In genomic region chr2:234913208-234913626, GRCh38 we compare ENCODE assay signal across 17 cellular contexts. TPM values are rescaled to one million over a fixed set of nuclear protein-coding genes. Genes with fewer than 3 reads are reported as not detected.
DNase-seq lines count a peak whose midpoint lies in the region; ATAC-seq and TF ChIP-seq lines count a peak whose summit lies in the region.
"Had no signal": no experiment of that assay in that cellular context is flagged by ENCODE, and none has a peak within 500 bp of the region (broad histone marks: within the 10 kb centered on the region; RNA-seq: fewer than 3 reads in every experiment).

No MANE protein-coding gene starts in this region.

- no peak overlapping the region for H3K4me3 Mint-ChIP-seq in endodermal cell
- no peak overlapping the region for H3K4me3 Mint-ChIP-seq in activated CD4-positive, alpha-beta T cell treated with anti-CD3 and anti-CD28 coated beads, Interleukin-2, amount 10 ng/mL, durations not matched to agents 24 days and 14 days
- H3K4me3 Mint-ChIP-seq: GM23338, neural progenitor cell had no signal

- no peaks in the 10 kb centered on the region for H3K27me3 Mint-ChIP-seq in endodermal cell (ENCODE audit: insufficient read depth)
- peaks cover 2% of the 10 kb centered on the region for H3K27me3 Mint-ChIP-seq in activated CD4-positive, alpha-beta T cell treated with anti-CD3 and anti-CD28 coated beads, Interleukin-2, amount 10 ng/mL, durations not matched to agents 24 days and 14 days

- peak in 1 of 56 donors; percentile 23 for TF ChIP-seq CTCF in dorsolateral prefrontal cortex (IDR thresholded peaks at IDR 0.05 in 54 of 56, conservative IDR thresholded peaks at IDR 0.05 in 2 of 56; ENCODE audit: low read depth in 1 of 56, partially characterized antibody in 56 of 56)
- TF ChIP-seq CTCF in endodermal cell (conservative IDR thresholded peaks at IDR 0.05): no peak

- WGBS in endodermal cell (ENCODE audit: insufficient coverage in 1 of 2, insufficient read length in 1 of 2), 2 experiments: 80 to 84% methylated on average over 5 of the region's 5 CpGs

- ATAC-seq in GM18907 (IDR thresholded peaks at IDR 0.05; ENCODE audit: unreplicated experiment): no peak
- ATAC-seq: body of pancreas; GM23338; stimulated activated naive CD8-positive, alpha-beta T cell treated with anti-CD3 and anti-CD28 coated beads, Interleukin-15, Interleukin-2, amounts not matched to agents 100 U/mL and 50 U/mL, for 24 hours; upper lobe of right lung had no signal

- peaks cover 4% of the 10 kb centered on the region for H3K4me1 Mint-ChIP-seq in endodermal cell
- H3K4me1 Mint-ChIP-seq in activated CD4-positive, alpha-beta T cell treated with anti-CD3 and anti-CD28 coated beads, Interleukin-2, amount 10 ng/mL, durations not matched to agents 24 days and 14 days: peaks cover 2% of the 10 kb centered on the region

- H3K4me3 ChIP-seq in dorsolateral prefrontal cortex: peak overlapping the region in 1 of 59 donors; percentile 22
- no peak overlapping the region for H3K4me3 ChIP-seq in endodermal cell (ENCODE audit: low read length)
- H3K4me3 ChIP-seq: body of pancreas, GM23338, neural progenitor cell, upper lobe of right lung had no signal

- no peaks in the 10 kb centered on the region for H3K9me3 Mint-ChIP-seq in endodermal cell
- H3K9me3 Mint-ChIP-seq in activated CD4-positive, alpha-beta T cell treated with anti-CD3 and anti-CD28 coated beads, Interleukin-2, amount 10 ng/mL, durations not matched to agents 24 days and 14 days: no peaks in the 10 kb centered on the region
- H3K9me3 Mint-ChIP-seq: GM23338, neural progenitor cell had no signal

- H3K9me3 ChIP-seq in endodermal cell (ENCODE audit: control insufficient read depth, low read length): no peaks in the 10 kb centered on the region
- H3K9me3 ChIP-seq: body of pancreas, SK-N-SH, upper lobe of right lung had no signal

- no peak overlapping the region for H3K27ac Mint-ChIP-seq in endodermal cell
- H3K27ac Mint-ChIP-seq in activated CD4-positive, alpha-beta T cell treated with anti-CD3 and anti-CD28 coated beads, Interleukin-2, amount 10 ng/mL, durations not matched to agents 24 days and 14 days: no peak overlapping the region
- H3K27ac Mint-ChIP-seq: GM23338, neural progenitor cell had no signal

- no peaks in the 10 kb centered on the region for H3K36me3 ChIP-seq in endodermal cell (ENCODE audit: control insufficient read depth, insufficient read depth, low read length)
- H3K36me3 ChIP-seq: neural progenitor cell, upper lobe of right lung had no signal

- intact Hi-C loops in dorsolateral prefrontal cortex (cut with DNase I): no loop called here
- intact Hi-C loops in activated CD4-positive, alpha-beta T cell treated with anti-CD3 and anti-CD28 coated beads, Interleukin-2, amount 10 ng/mL, durations not matched to agents 24 days and 14 days (cut with micrococcal nuclease): no loop called here

- H3K27ac ChIP-seq in dorsolateral prefrontal cortex (peak overlapping the region in 58 of 59 donors; percentile 76 to 100 (median 95)), endodermal cell (ENCODE audit: low read depth, low read length) (no peak overlapping the region)
- H3K27ac ChIP-seq: body of pancreas, neural progenitor cell, upper lobe of right lung had no signal

- no peaks in the 10 kb centered on the region for H3K36me3 Mint-ChIP-seq in endodermal cell (ENCODE audit: low read depth)
- H3K36me3 Mint-ChIP-seq in activated CD4-positive, alpha-beta T cell treated with anti-CD3 and anti-CD28 coated beads, Interleukin-2, amount 10 ng/mL, durations not matched to agents 24 days and 14 days (ENCODE audit: low read depth): no peaks in the 10 kb centered on the region
- H3K36me3 Mint-ChIP-seq: neural progenitor cell had no signal

- H3K9ac ChIP-seq in endodermal cell (ENCODE audit: extremely low read depth, low read length, poor library complexity, severe bottlenecking): no peak overlapping the region
- H3K9ac ChIP-seq: neural progenitor cell, SK-N-SH had no signal

- DNase-seq in NCI-H1417 (lab: John Stamatoyannopoulos, UW) (peak; percentile 61 to 85 (median 80)), NCI-H1417 treated with DMSO at 0.1 percent for 48 hours (lab: John Stamatoyannopoulos, UW) (no peak), NCI-H345 (lab: John Stamatoyannopoulos, UW) (peak; percentile 52), dorsolateral prefrontal cortex (no peak), pons (ENCODE audit: low spot score) (peak; percentile 74), endodermal cell (no peak)
- DNase-seq in activated CD4-positive, alpha-beta T cell treated with anti-CD3 and anti-CD28 coated beads, Interleukin-2, amount 10 ng/mL, durations not matched to agents 24 days and 14 days: no peak
- DNase-seq: activated effector memory CD4-positive, alpha-beta T cell treated with anti-CD3 and anti-CD28 coated beads, Interleukin-2, amount 50 U/mL, for 16 hours; body of pancreas; MM.1S; OCI-M1; SK-N-SH; stimulated activated naive CD8-positive, alpha-beta T cell treated with anti-CD3 and anti-CD28 coated beads, Interleukin-15, Interleukin-2, amounts not matched to agents 100 U/mL and 50 U/mL, for 24 hours; upper lobe of right lung had no signal

- H3K4me1 ChIP-seq in endodermal cell (ENCODE audit: control insufficient read depth, insufficient read depth, low read length): no peaks in the 10 kb centered on the region
- H3K4me1 ChIP-seq: upper lobe of right lung had no signal

- H3K27me3 ChIP-seq in dorsolateral prefrontal cortex (no peaks in the 10 kb centered on the region), endodermal cell (ENCODE audit: control insufficient read depth, insufficient read depth, low read length, poor library complexity, severe bottlenecking) (no peaks in the 10 kb centered on the region)
- H3K27me3 ChIP-seq: body of pancreas, neural progenitor cell, upper lobe of right lung had no signal

RNA-seq across cellular contexts. Expression of gene SH3BP4, which starts 38.6 kb away (rescaled TPM):
- total RNA-seq in dorsolateral prefrontal cortex: 10 to 100 TPM; 10.0 to 57.7 (median 23.5) TPM
- 10 to 100 TPM; 49.1 to 53.4 TPM for total RNA-seq in endodermal cell
- polyA plus RNA-seq in endodermal cell (2013, experiment 1 of 2): 77.6 TPM
- 78.9 TPM for polyA plus RNA-seq in endodermal cell (2013, experiment 2 of 2)
- total RNA-seq in activated CD4-positive, alpha-beta T cell treated with anti-CD3 and anti-CD28 coated beads, Interleukin-2, amount 10 ng/mL, durations not matched to agents 24 days and 14 days: 0.07 and 0.28 TPM in 2 replicates

Comparison
In these comparisons a context has a peak if more than half of its experiments do, and no peak if none do; other contexts are left out.
1. DNase-seq: peak in NCI-H1417 (3 of 3), NCI-H345 (single experiment) and pons (single experiment); none in NCI-H1417 treated with DMSO at 0.1 percent for 48 hours (single experiment), dorsolateral prefrontal cortex (0 of 10), endodermal cell (single experiment) and activated CD4-positive, alpha-beta T cell treated with anti-CD3 and anti-CD28 coated beads, Interleukin-2, amount 10 ng/mL, durations not matched to agents 24 days and 14 days (single experiment).